In genomic region chr2:158542577-158542976, GRCh38 we compare ENCODE assay signal across 22 cellular contexts.
"Had no signal": no experiment of that assay in that cellular context is flagged by ENCODE, and none has a peak within 500 bp of the region (broad histone marks: within the 10 kb centered on the region; RNA-seq: fewer than 3 reads in every experiment).

No MANE protein-coding gene starts in this region.

- H3K27ac ChIP-seq: KMS-11, SJSA1, SK-N-MC had no signal

- H3K9me3 ChIP-seq: SJSA1 had no signal

- H3K27me3 Mint-ChIP-seq: IgD-negative memory B cell had no signal

- H3K9me3 Mint-ChIP-seq: IgD-negative memory B cell had no signal

- H3K27ac Mint-ChIP-seq: IgD-negative memory B cell had no signal

- ATAC-seq: K562 had no signal

- H3K4me3 ChIP-seq: K562, SJSA1, SK-N-MC had no signal

- H3K4me3 Mint-ChIP-seq: IgD-negative memory B cell had no signal

- DNase-seq: MM.1S, NCI-H1092 treated with DMSO at 0.1 percent for 48 hours, NCI-H1436, NCI-H187, NCI-H2029, NCI-H2081 treated with DMSO at 0.1 percent for 48 hours, NCI-H2171, NCI-H226, NCI-H446, NCI-H510A, NCI-H524 treated with DMSO at 0.1 percent for 48 hours, NCI-H69, NCI-H774, Right ventricle myocardium superior, RPMI8226, SIG-M5 had no signal

- H3K27me3 ChIP-seq: SJSA1 had no signal

- FAIRE-seq: K562, RCC 7860 had no signal
